9 cellular contexts compared by ENCODE assay signal in genomic region chr22:25488244-25489020, GRCh38.
A peak's percentile ranks its signal among the peaks of the same experiment; 100 is the strongest.
DNase-seq lines count a peak whose midpoint lies in the region; ATAC-seq, FAIRE-seq and TF ChIP-seq lines count a peak whose summit lies in the region.
"Had no signal": no experiment of that assay in that cellular context is flagged by ENCODE, and none has a peak within 500 bp of the region (broad histone marks: within the 10 kb centered on the region; RNA-seq: fewer than 3 reads in every experiment).

No MANE protein-coding gene starts in this region.

- H3K4me3 Mint-ChIP-seq in astrocyte (ENCODE audit: unreplicated experiment), result no peak overlapping the region

- H3K36me3 ChIP-seq in astrocyte (ENCODE audit: insufficient read depth, low read length), result no peaks in the 10 kb centered on the region
- H3K36me3 ChIP-seq in upper lobe of right lung, result no peaks in the 10 kb centered on the region

- peaks cover 3% of the 10 kb centered on the region for H3K9me3 ChIP-seq in astrocyte (ENCODE audit: insufficient read depth, low read depth, low read length)
- no peaks in the 10 kb centered on the region for H3K9me3 ChIP-seq in upper lobe of right lung

- ATAC-seq in upper lobe of right lung (peak; percentile 51), HG02642 (IDR thresholded peaks at IDR 0.05; ENCODE audit: poor library complexity, unreplicated experiment) (no peak)

- peak; percentile 27 for DNase-seq in GM03348 (ENCODE audit: low spot score)
- peak; percentile 88 for DNase-seq in NCI-H2227 (lab: John Stamatoyannopoulos, UW; ENCODE audit: unreplicated experiment)
- DNase-seq in astrocyte (ENCODE audit: low read depth), result peak; percentile 82
- DNase-seq in mucosa of gallbladder (ENCODE audit: low spot score), result peak; percentile 79
- DNase-seq in upper lobe of right lung, result peak; percentile 69
- DNase-seq in activated CD4-positive, CD25-positive, alpha-beta regulatory T cell (lab: John Stamatoyannopoulos, UW), result no peak
- DNase-seq in retina, result no peak

- H3K27ac ChIP-seq in astrocyte (ENCODE audit: low read depth, low read length) (no peak overlapping the region), upper lobe of right lung (no peak overlapping the region)

- H3K9ac ChIP-seq in astrocyte (ENCODE audit: low read length), result no peak overlapping the region

- no peaks in the 10 kb centered on the region for H3K79me2 ChIP-seq in astrocyte (ENCODE audit: insufficient read depth, low read length)

- H3K4me3 ChIP-seq in astrocyte (ENCODE audit: insufficient read depth, low read depth, low read length) (no peak overlapping the region), upper lobe of right lung (no peak overlapping the region)
- H3K4me3 ChIP-seq: dorsolateral prefrontal cortex had no signal

- peaks cover 38% of the 10 kb centered on the region for H3K36me3 Mint-ChIP-seq in astrocyte (ENCODE audit: low read depth, unreplicated experiment)

- TF ChIP-seq CTCF in astrocyte (IDR thresholded peaks at IDR 0.05; ENCODE audit: insufficient read depth, low read depth, low read length) (no peak), upper lobe of right lung (IDR thresholded peaks at IDR 0.05) (no peak)

- intact Hi-C loops in upper lobe of right lung (cut with DNase I), result no loop called here

- H3K27me3 ChIP-seq in astrocyte (ENCODE audit: insufficient read depth, low read length) (peaks cover 28% of the 10 kb centered on the region), upper lobe of right lung (no peaks in the 10 kb centered on the region)
- H3K27me3 ChIP-seq: dorsolateral prefrontal cortex had no signal

- peaks cover 7% of the 10 kb centered on the region for H3K9me3 Mint-ChIP-seq in astrocyte (ENCODE audit: unreplicated experiment)

- peak overlapping the region; percentile 49 for H3K4me2 ChIP-seq in astrocyte (ENCODE audit: low read length)

- peaks cover 9% of the 10 kb centered on the region for H3K4me1 Mint-ChIP-seq in astrocyte (ENCODE audit: low read depth, unreplicated experiment)

- peaks cover 4% of the 10 kb centered on the region for H3K27me3 Mint-ChIP-seq in astrocyte (ENCODE audit: low read depth, unreplicated experiment)

- H3K27ac Mint-ChIP-seq in astrocyte (ENCODE audit: unreplicated experiment), result no peak overlapping the region

- H3K4me1 ChIP-seq in astrocyte (ENCODE audit: insufficient read depth, low read length) (peaks cover 14% of the 10 kb centered on the region), upper lobe of right lung (no peaks in the 10 kb centered on the region)

- FAIRE-seq in astrocyte (lab: Jason Lieb, UNC), result no peak

- H2AFZ ChIP-seq in astrocyte (ENCODE audit: low read depth, low read length), result no peak overlapping the region

- H4K20me1 ChIP-seq in astrocyte (ENCODE audit: insufficient read depth, low read length), result peaks cover 42% of the 10 kb centered on the region

Comparison
In these comparisons a context has a peak if more than half of its experiments do, and no peak if none do; other contexts are left out.
1. DNase-seq: peak in GM03348 (single experiment), NCI-H2227 (single experiment), astrocyte (single experiment), mucosa of gallbladder (single experiment) and upper lobe of right lung (single experiment); none in activated CD4-positive, CD25-positive, alpha-beta regulatory T cell (0 of 4) and retina (single experiment).